12 cellular contexts compared by ENCODE assay signal in the genomic region with DNA sequence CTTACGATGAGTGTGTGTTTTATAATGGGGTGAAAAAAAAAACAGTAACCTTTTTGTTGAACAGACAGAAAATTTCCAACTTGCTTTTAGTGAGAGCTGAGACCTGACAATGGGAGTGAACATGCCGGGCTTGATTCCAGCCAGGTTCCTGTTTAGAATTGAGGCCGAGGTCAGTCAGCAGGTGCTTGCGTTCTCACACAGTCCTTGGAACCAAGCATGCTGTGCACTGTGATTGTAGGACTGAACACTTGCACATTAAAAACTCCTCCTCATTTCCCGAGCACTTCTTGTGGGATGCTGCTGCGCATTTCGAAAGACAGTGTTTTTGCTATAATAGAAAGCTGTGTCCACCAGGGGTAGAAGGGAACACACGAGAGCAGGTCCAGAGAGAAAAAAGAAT. TPM values are rescaled to one million over a fixed set of nuclear protein-coding genes. Genes with fewer than 3 reads are reported as not detected.
DNase-seq lines count a peak whose midpoint lies in the region; ATAC-seq, FAIRE-seq and TF ChIP-seq lines count a peak whose summit lies in the region.
"Had no signal": no experiment of that assay in that cellular context is flagged by ENCODE, and none has a peak within 500 bp of the region (broad histone marks: within the 10 kb centered on the region; RNA-seq: fewer than 3 reads in every experiment).

No MANE protein-coding gene starts in this region.

- ATAC-seq in activated T-cell treated with anti-CD3 and anti-CD28 coated beads, Interleukin-2, amount 50 U/mL, for 4 hours, result no peak
- ATAC-seq in activated naive CD8-positive, alpha-beta T cell treated with anti-CD3 and anti-CD28 coated beads, Interleukin-2, amount 10 ng/mL, durations not matched to agents 7 days and 5 days (ENCODE audit: low read depth), result no peak
- ATAC-seq in HepG2 (peak; percentile 46; the same call in 2 of the 3 replicates), HG02571 (IDR thresholded peaks at IDR 0.05; ENCODE audit: unreplicated experiment) (no peak), GM21447 (IDR thresholded peaks at IDR 0.05; ENCODE audit: unreplicated experiment) (no peak)
- ATAC-seq in stimulated activated naive CD8-positive, alpha-beta T cell treated with anti-CD3 and anti-CD28 coated beads, Interleukin-15, amount 100 ng/mL, for 72 hours, result no peak
- ATAC-seq: Panc1 had no signal

- H3K9me3 Mint-ChIP-seq in activated T-cell treated with anti-CD3 and anti-CD28 coated beads, Interleukin-2, amount 50 U/mL, for 4 hours, result no peaks in the 10 kb centered on the region
- no peaks in the 10 kb centered on the region for H3K9me3 Mint-ChIP-seq in activated naive CD8-positive, alpha-beta T cell treated with anti-CD3 and anti-CD28 coated beads, Interleukin-2, amount 10 ng/mL, durations not matched to agents 7 days and 5 days
- no peaks in the 10 kb centered on the region for H3K9me3 Mint-ChIP-seq in stimulated activated naive CD8-positive, alpha-beta T cell treated with anti-CD3 and anti-CD28 coated beads, Interleukin-15, amount 100 ng/mL, for 72 hours

- no peak for DNase-seq in activated T-cell treated with anti-CD3 and anti-CD28 coated beads, Interleukin-2, amount 50 U/mL, for 4 hours
- DNase-seq in activated T-cell treated with anti-CD3 and anti-CD28 coated beads, Interleukin-2, amount 50 U/mL, for 1 hour, result no peak
- DNase-seq in activated naive CD8-positive, alpha-beta T cell treated with anti-CD3 and anti-CD28 coated beads, Interleukin-2, amount 10 ng/mL, durations not matched to agents 7 days and 5 days, result no peak
- no peak for DNase-seq in HepG2 (ENCODE audit: low spot score)
- DNase-seq in stimulated activated naive CD8-positive, alpha-beta T cell treated with anti-CD3 and anti-CD28 coated beads, Interleukin-15, amount 100 ng/mL, for 72 hours, result no peak
- no peak for DNase-seq in inferior parietal cortex (ENCODE audit: extremely low spot score)
- DNase-seq: adrenal gland, transverse colon, WERI-Rb-1 had no signal

- H2AFZ ChIP-seq in HepG2 (ENCODE audit: low read length), result peak overlapping the region; percentile 32

- H3K9ac ChIP-seq in HepG2 (ENCODE audit: insufficient read depth, low read depth, low read length), result no peak overlapping the region

- TF ChIP-seq POLR2A in HepG2 (IDR thresholded peaks at IDR 0.05; ENCODE audit: insufficient read depth in 1 of 2, low read depth in 2 of 2, low read length in 2 of 2), result no peak

- no peaks in the 10 kb centered on the region for H3K27me3 Mint-ChIP-seq in activated T-cell treated with anti-CD3 and anti-CD28 coated beads, Interleukin-2, amount 50 U/mL, for 4 hours (ENCODE audit: low read depth)
- no peaks in the 10 kb centered on the region for H3K27me3 Mint-ChIP-seq in activated naive CD8-positive, alpha-beta T cell treated with anti-CD3 and anti-CD28 coated beads, Interleukin-2, amount 10 ng/mL, durations not matched to agents 7 days and 5 days
- H3K27me3 Mint-ChIP-seq in stimulated activated naive CD8-positive, alpha-beta T cell treated with anti-CD3 and anti-CD28 coated beads, Interleukin-15, amount 100 ng/mL, for 72 hours, result no peaks in the 10 kb centered on the region

- 94% methylated on average over 8 of the region's 8 CpGs for WGBS in HepG2 (ENCODE audit: low lambda C conversion rate)

- intact Hi-C loops in HepG2 (cut with micrococcal nuclease; ENCODE audit: unreplicated experiment), result loop anchor here (5.0 kb wide), 2 partner anchors 49 to 51 kb away; a partner anchor contains a TSS

- no peak overlapping the region for H3K4me3 ChIP-seq in HepG2 (replicated peaks in 1 of 3; ENCODE audit: insufficient read depth in 1 of 3, low read depth in 2 of 3, low read length in 3 of 3)
- H3K4me3 ChIP-seq: adrenal gland, transverse colon had no signal

- peak overlapping the region; percentile 32 for H3K27ac Mint-ChIP-seq in activated naive CD8-positive, alpha-beta T cell treated with anti-CD3 and anti-CD28 coated beads, Interleukin-2, amount 10 ng/mL, durations not matched to agents 7 days and 5 days
- H3K27ac Mint-ChIP-seq in stimulated activated naive CD8-positive, alpha-beta T cell treated with anti-CD3 and anti-CD28 coated beads, Interleukin-15, amount 100 ng/mL, for 72 hours, result peak overlapping the region; percentile 30 to 83

- H3K4me2 ChIP-seq in HepG2 (ENCODE audit: low read depth, low read length), result peak overlapping the region; percentile 74; the same call in 1 of the 2 replicates

- FAIRE-seq in HepG2 (lab: Jason Lieb, UNC), result no peak

- H3K4me3 Mint-ChIP-seq in activated T-cell treated with anti-CD3 and anti-CD28 coated beads, Interleukin-2, amount 50 U/mL, for 4 hours, result peak overlapping the region; percentile 73
- H3K4me3 Mint-ChIP-seq in activated naive CD8-positive, alpha-beta T cell treated with anti-CD3 and anti-CD28 coated beads, Interleukin-2, amount 10 ng/mL, durations not matched to agents 7 days and 5 days, result peak overlapping the region; percentile 57
- H3K4me3 Mint-ChIP-seq in stimulated activated naive CD8-positive, alpha-beta T cell treated with anti-CD3 and anti-CD28 coated beads, Interleukin-15, amount 100 ng/mL, for 72 hours, result peak overlapping the region; percentile 9 to 56

- no peak for TF ChIP-seq CTCF in HepG2 (CRISPR knock-in tag; IDR thresholded peaks at IDR 0.05)

- no peaks in the 10 kb centered on the region for H3K27me3 ChIP-seq in HepG2 (ENCODE audit: control insufficient read depth in 1 of 2, insufficient read depth in 2 of 2, low read length in 2 of 2)
- H3K27me3 ChIP-seq: adrenal gland, transverse colon had no signal

- CTCF ChIA-PET in HepG2 (lab: Yijun Ruan, JAX; ENCODE audit: low intra/inter-chr PET ratio, low total read pairs), result no interaction called here

- H3K36me3 Mint-ChIP-seq in activated T-cell treated with anti-CD3 and anti-CD28 coated beads, Interleukin-2, amount 50 U/mL, for 4 hours (ENCODE audit: insufficient read depth), result peaks cover 7% of the 10 kb centered on the region
- peaks cover 18% of the 10 kb centered on the region for H3K36me3 Mint-ChIP-seq in activated naive CD8-positive, alpha-beta T cell treated with anti-CD3 and anti-CD28 coated beads, Interleukin-2, amount 10 ng/mL, durations not matched to agents 7 days and 5 days

- no peak for TF ChIP-seq EP300 in HepG2 (IDR thresholded peaks at IDR 0.05; ENCODE audit: low read depth in 2 of 2, low read length in 2 of 2)
- no peak for TF ChIP-seq EP300 in HepG2 (CRISPR knock-in tag; IDR thresholded peaks at IDR 0.05; ENCODE audit: borderline replicate concordance)

- POLR2A ChIA-PET in activated naive CD8-positive, alpha-beta T cell treated with anti-CD3 and anti-CD28 coated beads, Interleukin-2, amount 10 ng/mL, durations not matched to agents 7 days and 5 days (lab: Charles Lee), result interaction anchor here (1.5 to 2.7 kb wide), 2 partner anchors 21 to 29 kb away, joined by 3 to 7 read pairs; no protein-coding TSS in a partner anchor
- POLR2A ChIA-PET in HepG2 (lab: Yijun Ruan, JAX), result interaction anchor here (1.8 kb wide), 1 partner anchor 47 kb away, joined by 8 read pairs; no protein-coding TSS in a partner anchor

- H3K4me1 ChIP-seq in HepG2 (ENCODE audit: insufficient read depth, low read length), result peaks cover 30% of the 10 kb centered on the region

- no peaks in the 10 kb centered on the region; a peak in 1 of 5 replicates for H3K36me3 ChIP-seq in HepG2 (replicated peaks in 1 of 2; ENCODE audit: control insufficient read depth in 1 of 2, insufficient read depth in 2 of 2, low read length in 2 of 2)
- H3K36me3 ChIP-seq: adrenal gland, transverse colon, WERI-Rb-1 had no signal

- H3K27ac ChIP-seq in HepG2 (ENCODE audit: extremely low read length, insufficient read depth, low read length), result no peak overlapping the region
- H3K27ac ChIP-seq: adrenal gland, WERI-Rb-1 had no signal

- no peaks in the 10 kb centered on the region for H3K9me3 ChIP-seq in HepG2 (ENCODE audit: low read length)
- H3K9me3 ChIP-seq: adrenal gland, transverse colon had no signal

- TF ChIP-seq RAD21 in HepG2 (CRISPR knock-in tag; IDR thresholded peaks at IDR 0.05), result no peak

- H3K79me2 ChIP-seq in HepG2 (ENCODE audit: insufficient read depth, low read length), result no peaks in the 10 kb centered on the region

- in situ Hi-C loops in HepG2 (cut with HindIII; ENCODE audit: extremely low pct_ligation_motif_present, low pct_unique_long_range_greater_than_20kb), result no loop called here

- no TSS peak for BruUV-seq in HepG2 (replicated peaks; lab: Mats Ljungman, UMichigan)

- peaks cover 85% of the 10 kb centered on the region for H3K4me1 Mint-ChIP-seq in activated T-cell treated with anti-CD3 and anti-CD28 coated beads, Interleukin-2, amount 50 U/mL, for 4 hours (ENCODE audit: low read depth)
- peaks cover 65% of the 10 kb centered on the region for H3K4me1 Mint-ChIP-seq in activated naive CD8-positive, alpha-beta T cell treated with anti-CD3 and anti-CD28 coated beads, Interleukin-2, amount 10 ng/mL, durations not matched to agents 7 days and 5 days
- H3K4me1 Mint-ChIP-seq in stimulated activated naive CD8-positive, alpha-beta T cell treated with anti-CD3 and anti-CD28 coated beads, Interleukin-15, amount 100 ng/mL, for 72 hours, result peaks cover 87% of the 10 kb centered on the region

- no peaks in the 10 kb centered on the region for H4K20me1 ChIP-seq in HepG2 (ENCODE audit: insufficient read depth, low read length)

RNA-seq across cellular contexts. Expression of a gene that starts 51.8 kb away (rescaled TPM):
- 10 to 100 TPM; 37.7 to 44.0 (median 41.7) TPM for total RNA-seq in activated T-cell treated with anti-CD3 and anti-CD28 coated beads, Interleukin-2, amount 50 U/mL, for 4 hours
- 10 to 100 TPM; 51.8 to 57.2 TPM for total RNA-seq in activated naive CD8-positive, alpha-beta T cell treated with anti-CD3 and anti-CD28 coated beads, Interleukin-2, amount 10 ng/mL, durations not matched to agents 7 days and 5 days
- 2.4 and 4.5 TPM in 2 replicates for total RNA-seq in HepG2 (2016; rRNA removed; fragmentation: Illumina TruSeq; extraction: Trizol)
- total RNA-seq in HepG2 (2016; cell fraction: cytosol; rRNA removed; fragmentation: Illumina TruSeq; extraction: Trizol; ENCODE audit: low read depth), result 1.2 and 1.4 TPM in 2 replicates
- total RNA-seq in HepG2 (2016; cell fraction: insoluble cytoplasmic fraction; rRNA removed; fragmentation: Illumina TruSeq; extraction: Trizol), result 2.7 and 4.5 TPM in 2 replicates
- total RNA-seq in HepG2 (2016; cell fraction: membrane; rRNA removed; fragmentation: Illumina TruSeq; extraction: Trizol), result 1.1 and 2.7 TPM in 2 replicates
- total RNA-seq in HepG2 (2016; cell fraction: nucleus; rRNA removed; fragmentation: Illumina TruSeq; extraction: Trizol), result 10.8 and 10.9 TPM in 2 replicates
- 2.2 and 2.8 TPM in 2 replicates for polyA plus RNA-seq in HepG2 (2011; rRNA removed)
- polyA plus RNA-seq in HepG2 (2011; cell fraction: cytosol; rRNA removed), result 1.3 and 2.2 TPM in 2 replicates
- polyA plus RNA-seq in HepG2 (2011; cell fraction: nucleus; rRNA removed), result 4.1 and 4.5 TPM in 2 replicates
- polyA plus RNA-seq in HepG2 (2012), result 2.3 and 5.2 TPM in 2 replicates
- polyA plus RNA-seq in HepG2 (2016; cell fraction: cytosol; fragmentation: Illumina TruSeq; extraction: Trizol; ENCODE audit: low read depth), result 0.16 and 0.25 TPM in 2 replicates
- 1.7 and 2.1 TPM in 2 replicates for polyA plus RNA-seq in HepG2 (2016; cell fraction: insoluble cytoplasmic fraction; fragmentation: Illumina TruSeq; extraction: Trizol; ENCODE audit: low read depth)
- 0.18 and 0.30 TPM in 2 replicates for polyA plus RNA-seq in HepG2 (2016; cell fraction: membrane; fragmentation: Illumina TruSeq; extraction: Trizol; ENCODE audit: low read depth)
- polyA plus RNA-seq in HepG2 (2016; cell fraction: nucleus; fragmentation: Illumina TruSeq; extraction: Trizol; ENCODE audit: insufficient read depth, low read depth), result 6.6 and 8.4 TPM in 2 replicates
- polyA minus RNA-seq in HepG2 (2011; rRNA and poly(A)+ RNA removed; ENCODE audit: low replicate concordance), result 5.2 and 8.7 TPM in 2 replicates
- 3.6 and 7.2 TPM in 2 replicates for polyA minus RNA-seq in HepG2 (2011; cell fraction: cytosol; rRNA and poly(A)+ RNA removed)
- 10.8 and 14.8 TPM in 2 replicates for polyA minus RNA-seq in HepG2 (2011; cell fraction: nucleus; rRNA and poly(A)+ RNA removed)
